Comparison of ENCODE assay signal across 33 cellular contexts in the genomic region with DNA sequence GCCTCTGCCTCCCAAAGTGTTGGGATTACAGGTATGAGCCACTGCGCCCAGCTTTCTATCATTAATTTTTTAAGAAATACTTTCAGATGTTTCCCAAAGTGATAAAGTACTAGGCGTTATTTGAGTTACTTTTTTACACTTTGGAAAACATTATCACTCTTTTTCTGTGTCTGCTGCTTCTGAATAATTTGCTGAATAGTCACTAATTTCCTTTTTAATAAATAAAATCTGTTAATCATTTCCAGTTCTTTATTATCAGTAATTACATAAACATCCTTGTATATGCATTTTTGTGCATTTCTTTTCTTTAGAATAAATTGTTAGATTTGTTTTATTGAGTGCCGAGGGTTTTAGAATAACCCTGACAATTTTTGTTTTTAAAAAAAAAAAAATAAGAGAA.
"Had no signal": no experiment of that assay in that cellular context is flagged by ENCODE, and none has a peak within 500 bp of the region (broad histone marks: within the 10 kb centered on the region; RNA-seq: fewer than 3 reads in every experiment).

No MANE protein-coding gene starts in this region.

- DNase-seq: activated B cell treated with CpG ODN at 0.5 μM for 24 hours; activated CD4-positive, alpha-beta memory T cell treated with anti-CD3 and anti-CD28 coated beads for 36 hours; activated CD4-positive, alpha-beta T cell treated with anti-CD3 and anti-CD28 coated beads for 4 hours; activated CD4-positive, alpha-beta T cell treated with anti-CD3 and anti-CD28 coated beads, Interleukin-2, amount 10 ng/mL, durations not matched to agents 24 days and 14 days; activated CD4-positive, alpha-beta T cell treated with anti-CD3 and anti-CD28 coated beads, Interleukin-2, amount 50 U/mL, for 1 hour; activated CD4-positive, alpha-beta T cell treated with anti-CD3 and anti-CD28 coated beads, Interleukin-2, amount 50 U/mL, for 4 hours; activated CD4-positive, CD25-positive, alpha-beta regulatory T cell treated with anti-CD3 and anti-CD28 coated beads, Interleukin-2, amount 50 U/mL, for 72 hours; activated CD8-positive, alpha-beta memory T cell treated with anti-CD3 and anti-CD28 coated beads, Interleukin-2, amount 50 U/mL, for 4 hours; activated CD8-positive, alpha-beta T cell treated with anti-CD3 and anti-CD28 coated beads for 36 hours; activated effector memory CD4-positive, alpha-beta T cell treated with anti-CD3 and anti-CD28 coated beads, Interleukin-2, amount 50 U/mL, for 16 hours; activated gamma-delta T cell treated with Interleukin-2 at 50 U/mL for 16 hours; activated naive CD4-positive, alpha-beta T cell; activated naive CD4-positive, alpha-beta T cell treated with anti-CD3 and anti-CD28 coated beads for 36 hours; activated naive CD4-positive, alpha-beta T cell treated with anti-CD3 and anti-CD28 coated beads, Interleukin-2, amount 50 U/mL, for 16 hours; activated naive CD8-positive, alpha-beta T cell treated with anti-CD3 and anti-CD28 coated beads for 36 hours; activated T-cell treated with anti-CD3 and anti-CD28 coated beads for 4 hours; activated T-cell treated with anti-CD3 and anti-CD28 coated beads, Interleukin-2, amount 50 U/mL, for 1 hour; activated T-cell treated with anti-CD3 and anti-CD28 coated beads, Interleukin-2, amount 50 U/mL, for 4 hours; activated T-cell treated with anti-CD3 and anti-CD28 coated beads, Interleukin-2, amount 50 U/mL, for 72 hours; adrenal gland; amniotic stem cell; aorta; body of pancreas; brain microvascular endothelial cell; central memory CD4-positive, alpha-beta T cell; T-helper 2 cell; T-helper 9 cell had no signal

- ATAC-seq: activated CD8-positive, alpha-beta T cell treated with anti-CD3 and anti-CD28 coated beads for 36 hours; activated naive CD4-positive, alpha-beta T cell treated with anti-CD3 and anti-CD28 coated beads, Interleukin-2, amount 50 U/mL, for 72 hours; activated T-cell treated with anti-CD3 and anti-CD28 coated beads, Interleukin-2, amount 50 U/mL, for 4 hours; activated T-cell treated with anti-CD3 and anti-CD28 coated beads, Interleukin-2, amount 50 U/mL, for 72 hours; activated T-helper 17 cell treated with anti-CD3 and anti-CD28 coated beads, Interleukin-2, amount 50 U/mL, for 72 hours; body of pancreas had no signal

- H3K4me3 ChIP-seq: adrenal gland, body of pancreas, breast epithelium had no signal

- H3K27ac ChIP-seq: adrenal gland, body of pancreas, brain microvascular endothelial cell, breast epithelium, VCaP had no signal

- H3K27me3 ChIP-seq: adrenal gland, body of pancreas, brain microvascular endothelial cell, breast epithelium had no signal

- H3K36me3 ChIP-seq: adrenal gland, breast epithelium had no signal

- FAIRE-seq: astrocyte, TTC549 had no signal

- H3K4me1 ChIP-seq: adrenal gland, body of pancreas, breast epithelium had no signal

- H3K9me3 ChIP-seq: adrenal gland, body of pancreas, breast epithelium had no signal
